9 cellular contexts compared by ENCODE assay signal in genomic region chr17:7041607-7042506, GRCh38. TPM values are rescaled to one million over a fixed set of nuclear protein-coding genes. Genes with fewer than 3 reads are reported as not detected.
DNase-seq lines count a peak whose midpoint lies in the region; ATAC-seq and TF ChIP-seq lines count a peak whose summit lies in the region.
"Had no signal": no experiment of that assay in that cellular context is flagged by ENCODE, and none has a peak within 500 bp of the region (broad histone marks: within the 10 kb centered on the region; RNA-seq: fewer than 3 reads in every experiment).

No MANE protein-coding gene starts in this region.

- no peaks in the 10 kb centered on the region for H3K9me2 ChIP-seq in OCI-LY7 (ENCODE audit: insufficient read depth, low read length)

- no TSS peak for BruUV-seq in Caco-2 (replicated peaks; lab: Mats Ljungman, UMichigan)
- no TSS peak for BruUV-seq in OCI-LY7 (replicated peaks; lab: Mats Ljungman, UMichigan)

- no peak for DNase-seq in Caco-2
- DNase-seq in T-cell = peak in 7 of 34 experiments; percentile 19 to 58 (median 35)
- DNase-seq in endothelial cell (ENCODE audit: low spot score) = no peak
- DNase-seq in neural progenitor cell (ENCODE audit: low spot score) = peak; percentile 45
- no peak for DNase-seq in OCI-LY7 (ENCODE audit: low spot score)
- no peak for DNase-seq in midbrain (lab: John Stamatoyannopoulos, UW)
- no peak for DNase-seq in glomerular visceral epithelial cell (ENCODE audit: extremely low spot score)
- DNase-seq: dermis blood vessel endothelial cell had no signal

- H3K4me1 ChIP-seq in Caco-2 (peaks cover 8% of the 10 kb centered on the region; the same call in 1 of the 2 replicates), neural progenitor cell (peaks cover 27% of the 10 kb centered on the region), OCI-LY7 (ENCODE audit: insufficient read depth, low read length, poor library complexity, severe bottlenecking) (peaks cover 30% of the 10 kb centered on the region)

- H3K4me3 Mint-ChIP-seq in Caco-2 (ENCODE audit: unreplicated experiment) (no peak overlapping the region), T-cell (peak overlapping the region; percentile 65 to 79 (median 74)), endothelial cell (ENCODE audit: unreplicated experiment) (peak overlapping the region; percentile 72), neural progenitor cell (peak overlapping the region; percentile 74)

- H3K27ac ChIP-seq in neural progenitor cell (no peak overlapping the region), OCI-LY7 (ENCODE audit: low read depth, low read length, poor library complexity, severe bottlenecking) (no peak overlapping the region)

- H3K4me3 ChIP-seq in Caco-2 (ENCODE audit: low read depth, low read length) = no peak overlapping the region
- H3K4me3 ChIP-seq in neural progenitor cell = peak overlapping the region; percentile 43
- H3K4me3 ChIP-seq in OCI-LY7 (ENCODE audit: low read depth, low read length, poor library complexity, severe bottlenecking) = no peak overlapping the region

- peak overlapping the region; percentile 80 for H3K4me2 ChIP-seq in neural progenitor cell
- H3K4me2 ChIP-seq in OCI-LY7 (ENCODE audit: low read length) = no peak overlapping the region

- intact Hi-C loops in Caco-2 (cut with micrococcal nuclease; ENCODE audit: unreplicated experiment) (no loop called here), OCI-LY7 (cut with micrococcal nuclease; ENCODE audit: unreplicated experiment) (no loop called here)

- H3K9me3 ChIP-seq in Caco-2 (no peaks in the 10 kb centered on the region), neural progenitor cell (ENCODE audit: low read depth) (no peaks in the 10 kb centered on the region), OCI-LY7 (ENCODE audit: low read length) (no peaks in the 10 kb centered on the region)

- H3K4me1 Mint-ChIP-seq in Caco-2 (ENCODE audit: low read depth, unreplicated experiment) (peaks cover 7% of the 10 kb centered on the region), T-cell (peaks cover 38 to 51% (median 42%) of the 10 kb centered on the region in 3 donors), endothelial cell (ENCODE audit: unreplicated experiment) (peaks cover 17% of the 10 kb centered on the region), neural progenitor cell (peaks cover 43% of the 10 kb centered on the region)

- no peaks in the 10 kb centered on the region for H3K27me3 ChIP-seq in Caco-2 (replicated peaks; ENCODE audit: control insufficient read depth, insufficient read depth, low read length)
- H3K27me3 ChIP-seq in neural progenitor cell = peaks cover 75% of the 10 kb centered on the region

- H3K36me3 ChIP-seq in Caco-2 (ENCODE audit: control insufficient read depth, insufficient read depth, low read length) (no peaks in the 10 kb centered on the region), neural progenitor cell (no peaks in the 10 kb centered on the region), OCI-LY7 (ENCODE audit: insufficient read depth, low read length) (no peaks in the 10 kb centered on the region)

- H3K79me2 ChIP-seq in neural progenitor cell (ENCODE audit: low read depth) = no peaks in the 10 kb centered on the region
- H3K79me2 ChIP-seq in OCI-LY7 (ENCODE audit: insufficient read depth, low read depth, low read length) = peaks cover 2% of the 10 kb centered on the region; the same call in 1 of the 2 replicates

- H3K27me3 Mint-ChIP-seq in Caco-2 (ENCODE audit: insufficient read depth, unreplicated experiment) (no peaks in the 10 kb centered on the region), T-cell (no peaks in the 10 kb centered on the region), endothelial cell (ENCODE audit: unreplicated experiment) (peaks cover 16% of the 10 kb centered on the region), neural progenitor cell (ENCODE audit: insufficient read depth, low read depth) (peaks cover 30% of the 10 kb centered on the region)

- H3K9me3 Mint-ChIP-seq in Caco-2 (ENCODE audit: unreplicated experiment) (no peaks in the 10 kb centered on the region), T-cell (no peaks in the 10 kb centered on the region), endothelial cell (ENCODE audit: unreplicated experiment) (no peaks in the 10 kb centered on the region), neural progenitor cell (no peaks in the 10 kb centered on the region)

- TF ChIP-seq CTCF in Caco-2 (IDR thresholded peaks at IDR 0.05; ENCODE audit: insufficient read depth in 1 of 2, low read depth in 1 of 2, low read length in 1 of 2, severe bottlenecking in 1 of 2, unreplicated experiment in 1 of 2) (no peak), endothelial cell (IDR thresholded peaks at IDR 0.05; ENCODE audit: unreplicated experiment) (no peak), neural progenitor cell (IDR thresholded peaks at IDR 0.05) (no peak), OCI-LY7 (conservative IDR thresholded peaks at IDR 0.05; ENCODE audit: low read length) (no peak)

- H4K20me1 ChIP-seq in neural progenitor cell (ENCODE audit: low read depth) (peaks cover 45% of the 10 kb centered on the region), OCI-LY7 (ENCODE audit: insufficient read depth, low read length) (no peaks in the 10 kb centered on the region)

- POLR2A ChIA-PET in Caco-2 (lab: Charles Lee) (no interaction called here), T-cell (lab: Charles Lee) (no interaction called here), OCI-LY7 (lab: Charles Lee) (no interaction called here)

- H3K9ac ChIP-seq in neural progenitor cell = no peak overlapping the region

- ATAC-seq in T-cell (replicated peaks in 1 of 4) (peak; percentile 8 to 22 (median 16)), HG02759 (IDR thresholded peaks at IDR 0.05; ENCODE audit: unreplicated experiment) (no peak)

- H3K36me3 Mint-ChIP-seq in Caco-2 (ENCODE audit: insufficient read depth, unreplicated experiment) (peaks cover 11% of the 10 kb centered on the region), T-cell (no peaks in the 10 kb centered on the region), endothelial cell (ENCODE audit: low read depth, unreplicated experiment) (no peaks in the 10 kb centered on the region), neural progenitor cell (no peaks in the 10 kb centered on the region)

- CTCF ChIA-PET in Caco-2 (lab: Charles Lee) (interaction anchor here (0.6 kb wide), 1 partner anchor 302 kb away, joined by 3 read pairs; no protein-coding TSS in a partner anchor), T-cell (lab: Charles Lee) (interaction anchor here in 1 of 2 donors (0.6 to 1.0 kb wide), 2 partner anchors 17 to 240 kb away, joined by 5 read pairs; partner anchors contain the start of gene SLC2A4), OCI-LY7 (lab: Charles Lee; ENCODE audit: unreplicated experiment) (no interaction called here)

- H2AFZ ChIP-seq in neural progenitor cell (replicated peaks) (no peak overlapping the region), OCI-LY7 (ENCODE audit: low read length) (no peak overlapping the region)

- H3F3A ChIP-seq in neural progenitor cell (ENCODE audit: low read depth) = peaks cover 26% of the 10 kb centered on the region

- H3K27ac Mint-ChIP-seq in Caco-2 (ENCODE audit: unreplicated experiment) (peak overlapping the region; percentile 64), T-cell (peak overlapping the region; percentile 74 to 80), endothelial cell (ENCODE audit: unreplicated experiment) (no peak overlapping the region), neural progenitor cell (no peak overlapping the region)

RNA-seq across cellular contexts. Expression of gene SLC16A11, which starts 2.0 kb away (rescaled TPM):
- total RNA-seq in Caco-2 (2022) = 0.35 and 0.43 TPM in 2 replicates
- total RNA-seq in T-cell = 1 to 10 TPM; 1.4 to 2.2 (median 1.8) TPM
- 0.33 TPM for total RNA-seq in endothelial cell (ENCODE audit: unreplicated experiment)
- not detected in 2 replicates for total RNA-seq in neural progenitor cell (ENCODE audit: low replicate concordance)
- not detected in 2 replicates for total RNA-seq in OCI-LY7 (2014; rRNA removed; shearing (Covaris generic))
- not detected in 2 replicates for total RNA-seq in OCI-LY7 (2022)

RNA-seq across cellular contexts. Expression of gene SLC16A13, which starts 6.0 kb away (rescaled TPM):
- total RNA-seq in Caco-2 (2022) = 7.1 and 8.7 TPM in 2 replicates
- total RNA-seq in T-cell = 10 to 100 TPM in 3 of 5 donors, 1 to 10 TPM in 2; 3.8 to 17.6 (median 15.4) TPM
- total RNA-seq in endothelial cell (ENCODE audit: unreplicated experiment) = 25.8 TPM
- total RNA-seq in neural progenitor cell (ENCODE audit: low replicate concordance) = 1.4 TPM in 1 of 2 replicates, not detected in the other
- total RNA-seq in OCI-LY7 (2014; rRNA removed; shearing (Covaris generic)) = 0.77 and 2.8 TPM in 2 replicates
- total RNA-seq in OCI-LY7 (2022) = 18.3 and 22.5 TPM in 2 replicates

RNA-seq across cellular contexts. Expression of gene BCL6B, which starts 19.0 kb away (rescaled TPM):
- total RNA-seq in Caco-2 (2022) (not detected in 2 replicates), T-cell (under 1 TPM in 1 of 5 donors, not detected in 4; 0.53 TPM), endothelial cell (ENCODE audit: unreplicated experiment) (271 TPM), neural progenitor cell (ENCODE audit: low replicate concordance) (3.8 and 5.3 TPM in 2 replicates), OCI-LY7 (2022) (not detected in 2 replicates)
- total RNA-seq in OCI-LY7 (2014; rRNA removed; shearing (Covaris generic)) = not detected in 2 replicates

RNA-seq across cellular contexts. Expression of gene RNASEK, which starts 29.4 kb away (rescaled TPM):
- total RNA-seq in Caco-2 (2022) (61.9 and 63.0 TPM in 2 replicates), T-cell (100 to 1,000 TPM in 4 of 5 donors, 10 to 100 TPM in 1; 98.3 to 160 (median 133) TPM), endothelial cell (ENCODE audit: unreplicated experiment) (249 TPM), neural progenitor cell (ENCODE audit: low replicate concordance) (104 and 137 TPM in 2 replicates), OCI-LY7 (2022) (126 and 139 TPM in 2 replicates)
- 110 and 145 TPM in 2 replicates for total RNA-seq in OCI-LY7 (2014; rRNA removed; shearing (Covaris generic))

RNA-seq across cellular contexts. Expression of gene CLEC10A, which starts 38.2 kb away (rescaled TPM):
- total RNA-seq in Caco-2 (2022) = not detected in 2 replicates
- total RNA-seq in T-cell = not detected
- total RNA-seq in endothelial cell (ENCODE audit: unreplicated experiment) = 30.4 TPM
- total RNA-seq in neural progenitor cell (ENCODE audit: low replicate concordance) = not detected in 2 replicates
- total RNA-seq in OCI-LY7 (2014; rRNA removed; shearing (Covaris generic)) = not detected in 2 replicates
- not detected in 2 replicates for total RNA-seq in OCI-LY7 (2022)

Comparison
In these comparisons a context has a peak if more than half of its experiments do, and no peak if none do; other contexts are left out.
1. H3K27ac Mint-ChIP-seq: peak in Caco-2 (single experiment) and T-cell (2 of 2); none in endothelial cell (single experiment) and neural progenitor cell (single experiment).
2. RNA of gene BCL6B, which starts 19.0 kb away (total RNA-seq): 271 TPM in endothelial cell (single experiment); 3.8 to 5.3 TPM in neural progenitor cell, 0.53 TPM in T-cell, not detected in Caco-2 and not detected in OCI-LY7; every median in the first group is over 10 times any median in the second.